Comparison of ENCODE assay signal across 8 cellular contexts in genomic region chr1:15835741-15836510, GRCh38. TPM values are rescaled to one million over a fixed set of nuclear protein-coding genes. Genes with fewer than 3 reads are reported as not detected.
DNase-seq lines count a peak whose midpoint lies in the region; ATAC-seq lines count a peak whose summit lies in the region.

No MANE protein-coding gene starts in this region.

- H3K9me3 ChIP-seq in BLaER1 = no peaks in the 10 kb centered on the region

- H3K36me3 ChIP-seq in BLaER1 = no peaks in the 10 kb centered on the region

- H3K27ac ChIP-seq in BLaER1 = peak overlapping the region; percentile 99

- peak overlapping the region; percentile 98 for H3K27ac Mint-ChIP-seq in dendritic cell treated with granulocyte-macrophage colony-stimulating factor and Interleukin-4, amounts not matched to agents 40 ng/mL and 50 ng/mL, for 4 days

- peak overlapping the region; percentile 99 for H3K9ac ChIP-seq in BLaER1

- peaks cover 30% of the 10 kb centered on the region for H3K4me1 Mint-ChIP-seq in dendritic cell treated with granulocyte-macrophage colony-stimulating factor and Interleukin-4, amounts not matched to agents 40 ng/mL and 50 ng/mL, for 4 days (ENCODE audit: low read depth)

- H4K20me1 ChIP-seq in BLaER1 = no peaks in the 10 kb centered on the region

- peak overlapping the region; percentile 85 for H3K4me3 Mint-ChIP-seq in dendritic cell treated with granulocyte-macrophage colony-stimulating factor and Interleukin-4, amounts not matched to agents 40 ng/mL and 50 ng/mL, for 4 days

- H3K36me3 Mint-ChIP-seq in dendritic cell treated with granulocyte-macrophage colony-stimulating factor and Interleukin-4, amounts not matched to agents 40 ng/mL and 50 ng/mL, for 4 days (ENCODE audit: low read depth) = peaks cover 12% of the 10 kb centered on the region

- peak; percentile 88 for DNase-seq in NCI-H748 treated with DMSO at 0.1 percent for 48 hours (lab: John Stamatoyannopoulos, UW)
- peak; percentile 100 for DNase-seq in activated CD4-positive, alpha-beta T cell treated with anti-CD3 and anti-CD28 coated beads, Interleukin-2, amount 50 U/mL, for 4 hours
- DNase-seq in left lobe of liver (ENCODE audit: low spot score) = peak; percentile 100
- peak; percentile 99 for DNase-seq in stimulated activated CD4-positive, alpha-beta T cell treated with anti-CD3 and anti-CD28 coated beads, Interleukin-1b, Interleukin-23, amount 100 ng/mL, for 48 hours

- H3K4me2 ChIP-seq in BLaER1 = peak overlapping the region; percentile 94

- H3K27me3 ChIP-seq in BLaER1 = no peaks in the 10 kb centered on the region

- ATAC-seq in GM19372 (IDR thresholded peaks at IDR 0.05; ENCODE audit: low read depth, unreplicated experiment) = peak; percentile 47
- ATAC-seq in HG03565 (IDR thresholded peaks at IDR 0.05; ENCODE audit: unreplicated experiment) = peak; percentile 34
- ATAC-seq in left lobe of liver = peak; percentile 69

- no peaks in the 10 kb centered on the region for H3K9me3 Mint-ChIP-seq in dendritic cell treated with granulocyte-macrophage colony-stimulating factor and Interleukin-4, amounts not matched to agents 40 ng/mL and 50 ng/mL, for 4 days

- intact Hi-C loops in dendritic cell treated with granulocyte-macrophage colony-stimulating factor and Interleukin-4, amounts not matched to agents 40 ng/mL and 50 ng/mL, for 4 days (cut with micrococcal nuclease) = loop anchor here (5.0 kb wide), 1 partner anchor 51 kb away; no protein-coding TSS in a partner anchor

- no peaks in the 10 kb centered on the region for H3K27me3 Mint-ChIP-seq in dendritic cell treated with granulocyte-macrophage colony-stimulating factor and Interleukin-4, amounts not matched to agents 40 ng/mL and 50 ng/mL, for 4 days

- H3K4me1 ChIP-seq in BLaER1 = peaks cover 41% of the 10 kb centered on the region

- H3K4me3 ChIP-seq in BLaER1 = peak overlapping the region; percentile 78

RNA-seq across cellular contexts. Expression of gene SPEN, which starts 11.6 kb away (rescaled TPM):
- 28.7 TPM for total RNA-seq in left lobe of liver

RNA-seq across cellular contexts. Expression of gene UQCRHL, which starts 28.5 kb away (rescaled TPM):
- total RNA-seq in left lobe of liver = 0.98 TPM

Comparison
In these comparisons a context has a peak if more than half of its experiments do, and no peak if none do; other contexts are left out.
1. Peak in every context shown above with its lines: DNase-seq, ATAC-seq, H3K4me3 ChIP-seq and H3K27ac ChIP-seq.